In genomic region chr3:146523536-146523935, GRCh38 we compare ENCODE assay signal across 1 cellular context.
TF ChIP-seq lines count a peak whose summit lies in the region.

No MANE protein-coding gene starts in this region.

TF ChIP-seq in GM23338, 12 proteins besides CTCF, POLR2A, EP300 and RAD21 (continued from another document):
- no peak for TF ChIP-seq ZNF462 (CRISPR knock-in tag; IDR thresholded peaks at IDR 0.05)
- TF ChIP-seq, protein P1, sequence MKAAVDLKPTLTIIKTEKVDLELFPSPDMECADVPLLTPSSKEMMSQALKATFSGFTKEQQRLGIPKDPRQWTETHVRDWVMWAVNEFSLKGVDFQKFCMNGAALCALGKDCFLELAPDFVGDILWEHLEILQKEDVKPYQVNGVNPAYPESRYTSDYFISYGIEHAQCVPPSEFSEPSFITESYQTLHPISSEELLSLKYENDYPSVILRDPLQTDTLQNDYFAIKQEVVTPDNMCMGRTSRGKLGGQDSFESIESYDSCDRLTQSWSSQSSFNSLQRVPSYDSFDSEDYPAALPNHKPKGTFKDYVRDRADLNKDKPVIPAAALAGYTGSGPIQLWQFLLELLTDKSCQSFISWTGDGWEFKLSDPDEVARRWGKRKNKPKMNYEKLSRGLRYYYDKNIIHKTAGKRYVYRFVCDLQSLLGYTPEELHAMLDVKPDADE (IDR thresholded peaks at IDR 0.05) = no peak
- TF ChIP-seq JUNB (IDR thresholded peaks at IDR 0.05; ENCODE audit: unreplicated experiment) = no peak
- no peak for TF ChIP-seq ZNF114 (CRISPR knock-in tag; IDR thresholded peaks at IDR 0.05)
- TF ChIP-seq, protein P2, sequence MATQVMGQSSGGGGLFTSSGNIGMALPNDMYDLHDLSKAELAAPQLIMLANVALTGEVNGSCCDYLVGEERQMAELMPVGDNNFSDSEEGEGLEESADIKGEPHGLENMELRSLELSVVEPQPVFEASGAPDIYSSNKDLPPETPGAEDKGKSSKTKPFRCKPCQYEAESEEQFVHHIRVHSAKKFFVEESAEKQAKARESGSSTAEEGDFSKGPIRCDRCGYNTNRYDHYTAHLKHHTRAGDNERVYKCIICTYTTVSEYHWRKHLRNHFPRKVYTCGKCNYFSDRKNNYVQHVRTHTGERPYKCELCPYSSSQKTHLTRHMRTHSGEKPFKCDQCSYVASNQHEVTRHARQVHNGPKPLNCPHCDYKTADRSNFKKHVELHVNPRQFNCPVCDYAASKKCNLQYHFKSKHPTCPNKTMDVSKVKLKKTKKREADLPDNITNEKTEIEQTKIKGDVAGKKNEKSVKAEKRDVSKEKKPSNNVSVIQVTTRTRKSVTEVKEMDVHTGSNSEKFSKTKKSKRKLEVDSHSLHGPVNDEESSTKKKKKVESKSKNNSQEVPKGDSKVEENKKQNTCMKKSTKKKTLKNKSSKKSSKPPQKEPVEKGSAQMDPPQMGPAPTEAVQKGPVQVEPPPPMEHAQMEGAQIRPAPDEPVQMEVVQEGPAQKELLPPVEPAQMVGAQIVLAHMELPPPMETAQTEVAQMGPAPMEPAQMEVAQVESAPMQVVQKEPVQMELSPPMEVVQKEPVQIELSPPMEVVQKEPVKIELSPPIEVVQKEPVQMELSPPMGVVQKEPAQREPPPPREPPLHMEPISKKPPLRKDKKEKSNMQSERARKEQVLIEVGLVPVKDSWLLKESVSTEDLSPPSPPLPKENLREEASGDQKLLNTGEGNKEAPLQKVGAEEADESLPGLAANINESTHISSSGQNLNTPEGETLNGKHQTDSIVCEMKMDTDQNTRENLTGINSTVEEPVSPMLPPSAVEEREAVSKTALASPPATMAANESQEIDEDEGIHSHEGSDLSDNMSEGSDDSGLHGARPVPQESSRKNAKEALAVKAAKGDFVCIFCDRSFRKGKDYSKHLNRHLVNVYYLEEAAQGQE (IDR thresholded peaks at IDR 0.05; ENCODE audit: unreplicated experiment) = no peak
- no peak for TF ChIP-seq EZH2phosphoT487 (IDR thresholded peaks at IDR 0.05; ENCODE audit: unreplicated experiment)
- TF ChIP-seq ZNF331 (CRISPR knock-in tag; IDR thresholded peaks at IDR 0.05; ENCODE audit: low read depth) = no peak
